In genomic region chr3:182527745-182528144, GRCh38 we compare ENCODE assay signal across 16 cellular contexts.
A peak's percentile ranks its signal among the peaks of the same experiment; 100 is the strongest.
DNase-seq lines count a peak whose midpoint lies in the region; ATAC-seq and TF ChIP-seq lines count a peak whose summit lies in the region.
"Had no signal": no experiment of that assay in that cellular context is flagged by ENCODE, and none has a peak within 500 bp of the region (broad histone marks: within the 10 kb centered on the region; RNA-seq: fewer than 3 reads in every experiment).

No MANE protein-coding gene starts in this region.

- H3K9me3 ChIP-seq in Karpas-422 (ENCODE audit: low read length) (no peaks in the 10 kb centered on the region), mucosa of descending colon (no peaks in the 10 kb centered on the region), SJCRH30 (replicated peaks) (no peaks in the 10 kb centered on the region), gastrocnemius medialis (no peaks in the 10 kb centered on the region)
- H3K9me3 ChIP-seq: MG63 had no signal

- no peak overlapping the region for H3K9ac ChIP-seq in Karpas-422 (ENCODE audit: low read length)

- no peak overlapping the region for H3K27ac ChIP-seq in Karpas-422 (ENCODE audit: low read length)
- no peak overlapping the region for H3K27ac ChIP-seq in SJCRH30
- no peak overlapping the region for H3K27ac ChIP-seq in gastrocnemius medialis
- H3K27ac ChIP-seq: C4-2B had no signal

- TF ChIP-seq POLR2A in gastrocnemius medialis (IDR thresholded peaks at IDR 0.05): no peak

- intact Hi-C loops in mucosa of descending colon (cut with DNase I, micrococcal nuclease): no loop called here
- intact Hi-C loops in gastrocnemius medialis (cut with DNase I; ENCODE audit: low total_unique reads): no loop called here

- H3K4me2 ChIP-seq in Karpas-422 (ENCODE audit: low read depth, low read length, poor library complexity, severe bottlenecking): no peak overlapping the region

- H3K4me1 ChIP-seq in Karpas-422 (ENCODE audit: low read length): no peaks in the 10 kb centered on the region
- peaks cover 5% of the 10 kb centered on the region for H3K4me1 ChIP-seq in mucosa of descending colon (ENCODE audit: low read depth)
- H3K4me1 ChIP-seq in SJCRH30: no peaks in the 10 kb centered on the region; the same call in 1 of the 2 replicates
- no peaks in the 10 kb centered on the region for H3K4me1 ChIP-seq in gastrocnemius medialis

- DNase-seq in ACHN (peak; percentile 84), Karpas-422 (peak; percentile 19), epithelial cell of proximal tubule (ENCODE audit: low read depth) (peak; percentile 35), mucosa of descending colon (peak in 1 of 3 donors; percentile 17), T1000 (lab: John Stamatoyannopoulos, UW) (no peak), SJCRH30 (no peak), DMS53 treated with DMSO at 0.1 percent for 48 hours (lab: John Stamatoyannopoulos, UW; ENCODE audit: unreplicated experiment) (no peak), gastrocnemius medialis (no peak)
- DNase-seq: HCEC 1CT, MG63, NCI-H1092 treated with DMSO at 0.1 percent for 48 hours, NCI-H187 treated with DMSO at 0.1 percent for 48 hours, NCI-H446, SIG-M5 had no signal

- in situ Hi-C loops in ACHN (cut with HindIII; ENCODE audit: low pct_ligation_motif_present, low pct_unique_long_range_greater_than_20kb, low sequenced_read_pairs): no loop called here
- in situ Hi-C loops in gastrocnemius medialis (cut with MboI; ENCODE audit: low sequenced_read_pairs in 4 of 4): no loop called here

- TF ChIP-seq CTCF in epithelial cell of proximal tubule (conservative IDR thresholded peaks at IDR 0.05; ENCODE audit: low read depth, low read length) (no peak), mucosa of descending colon (IDR thresholded peaks at IDR 0.05) (no peak), gastrocnemius medialis (IDR thresholded peaks at IDR 0.05 in 4 of 5, conservative IDR thresholded peaks at IDR 0.05 in 1 of 5) (no peak)

- ATAC-seq in mucosa of descending colon: peak; percentile 88
- no peak for ATAC-seq in gastrocnemius medialis
- ATAC-seq: K562 had no signal

- no peak overlapping the region for H2AFZ ChIP-seq in Karpas-422 (ENCODE audit: low read length)

- H3K36me3 ChIP-seq in Karpas-422 (ENCODE audit: insufficient read depth, low read length): no peaks in the 10 kb centered on the region
- no peaks in the 10 kb centered on the region for H3K36me3 ChIP-seq in mucosa of descending colon (ENCODE audit: low read depth)
- H3K36me3 ChIP-seq in SJCRH30: no peaks in the 10 kb centered on the region
- no peaks in the 10 kb centered on the region for H3K36me3 ChIP-seq in gastrocnemius medialis
- H3K36me3 ChIP-seq: MG63 had no signal

- H3K27me3 ChIP-seq in Karpas-422 (ENCODE audit: low read length): no peaks in the 10 kb centered on the region
- H3K27me3 ChIP-seq in SJCRH30: no peaks in the 10 kb centered on the region
- H3K27me3 ChIP-seq in gastrocnemius medialis: no peaks in the 10 kb centered on the region
- H3K27me3 ChIP-seq: MG63 had no signal

- H3K4me3 ChIP-seq in Karpas-422 (ENCODE audit: low read length) (no peak overlapping the region), epithelial cell of proximal tubule (ENCODE audit: low read depth, low read length) (no peak overlapping the region), mucosa of descending colon (no peak overlapping the region), SJCRH30 (no peak overlapping the region), gastrocnemius medialis (no peak overlapping the region)
- H3K4me3 ChIP-seq: K562, MG63 had no signal

- no peaks in the 10 kb centered on the region for H4K20me1 ChIP-seq in Karpas-422 (ENCODE audit: insufficient read depth, low read depth, low read length)

- H3K9me2 ChIP-seq in Karpas-422 (replicated peaks; ENCODE audit: insufficient read depth, low read length): no peaks in the 10 kb centered on the region

- no peaks in the 10 kb centered on the region for H3K79me2 ChIP-seq in Karpas-422 (ENCODE audit: low read length)

Comparison
In these comparisons a context has a peak if more than half of its experiments do, and no peak if none do; other contexts are left out.
1. DNase-seq: peak in ACHN (single experiment), Karpas-422 (single experiment) and epithelial cell of proximal tubule (single experiment); none in T1000 (single experiment), SJCRH30 (0 of 2), DMS53 treated with DMSO at 0.1 percent for 48 hours (single experiment) and gastrocnemius medialis (0 of 2).